ENCODE assay signal across 14 cellular contexts in genomic region chr3:165669967-165670366, GRCh38.
"Had no signal": no experiment of that assay in that cellular context is flagged by ENCODE, and none has a peak within 500 bp of the region (broad histone marks: within the 10 kb centered on the region; RNA-seq: fewer than 3 reads in every experiment).

No MANE protein-coding gene starts in this region.

- ATAC-seq: body of pancreas; left colon; mucosa of descending colon; natural killer cell; stimulated activated naive CD8-positive, alpha-beta T cell treated with anti-CD3 and anti-CD28 coated beads, Interleukin-15, Interleukin-2, amounts not matched to agents 100 U/mL and 50 U/mL, for 24 hours had no signal

- H3K4me1 ChIP-seq: body of pancreas, prostate gland, testis had no signal

- H3K4me3 ChIP-seq: body of pancreas, mucosa of descending colon, prostate gland, testis had no signal

- H3K36me3 ChIP-seq: prostate gland had no signal

- H3K9me3 ChIP-seq: body of pancreas, mucosa of descending colon, prostate gland, testis had no signal

- H3K4me1 Mint-ChIP-seq: central memory CD8-positive, alpha-beta T cell; natural killer cell had no signal

- DNase-seq: activated CD4-positive, alpha-beta memory T cell treated with anti-CD3 and anti-CD28 coated beads for 36 hours; activated CD4-positive, alpha-beta T cell treated with anti-CD3 and anti-CD28 coated beads for 1 hour; body of pancreas; cortex of kidney; effector memory CD4-positive, alpha-beta T cell; head of caudate nucleus; left colon; mucosa of descending colon; natural killer cell; stimulated activated CD4-positive, alpha-beta T cell treated with anti-CD3 and anti-CD28 coated beads, Interleukin-2, amount 100 ng/mL, for 48 hours; stimulated activated naive CD8-positive, alpha-beta T cell treated with anti-CD3 and anti-CD28 coated beads, Interleukin-15, Interleukin-2, amounts not matched to agents 100 U/mL and 50 U/mL, for 24 hours; testis had no signal

- H3K27ac Mint-ChIP-seq: activated CD4-positive, alpha-beta memory T cell treated with anti-CD3 and anti-CD28 coated beads for 36 hours; natural killer cell had no signal

- H3K27me3 Mint-ChIP-seq: activated CD4-positive, alpha-beta memory T cell treated with anti-CD3 and anti-CD28 coated beads for 36 hours; central memory CD8-positive, alpha-beta T cell had no signal

- H3K27me3 ChIP-seq: body of pancreas, testis had no signal

- H3K27ac ChIP-seq: body of pancreas, prostate gland, testis had no signal

- H3K4me3 Mint-ChIP-seq: activated CD4-positive, alpha-beta memory T cell treated with anti-CD3 and anti-CD28 coated beads for 36 hours; central memory CD8-positive, alpha-beta T cell; natural killer cell had no signal
